8 cellular contexts compared by ENCODE assay signal in genomic region chr2:111454404-111454803, GRCh38.
DNase-seq lines count a peak whose midpoint lies in the region; ATAC-seq and TF ChIP-seq lines count a peak whose summit lies in the region.
"Not testable (repeated sequence)": the region's sequence is repeated elsewhere in the genome, so short reads cannot be mapped to it uniquely, and the experiment has no call there.

No MANE protein-coding gene starts in this region.

- H3K9ac ChIP-seq in H9 (ENCODE audit: extremely low read depth, insufficient read length, low read length); neuronal stem cell (ENCODE audit: low read depth, low read length, poor library complexity): not testable (repeated sequence)

- not testable (repeated sequence) for H3K27ac Mint-ChIP-seq in H9
- H3K27ac Mint-ChIP-seq in MCF 10A (ENCODE audit: low read depth, unreplicated experiment) = peak overlapping the region; percentile 70

- H3K23me2 ChIP-seq in H9 (ENCODE audit: insufficient read length, low read depth, low read length, poor library complexity, severe bottlenecking) = not testable (repeated sequence)

- not testable (repeated sequence) for H3K4me1 ChIP-seq in H9 (ENCODE audit: insufficient read depth, low read length); cardiac muscle cell (ENCODE audit: low read depth); neuronal stem cell (ENCODE audit: control insufficient read depth in 2 of 2, insufficient read depth in 1 of 2, low read depth in 1 of 2, low read length in 2 of 2)

- not testable (repeated sequence) for H2BK12ac ChIP-seq in H9 (ENCODE audit: insufficient read length, low read depth, low read length); neuronal stem cell (ENCODE audit: low read length)

- ATAC-seq in GM18520 (IDR thresholded peaks at IDR 0.05; ENCODE audit: unreplicated experiment) = peak; percentile 73
- ATAC-seq in HG03520 (IDR thresholded peaks at IDR 0.05; ENCODE audit: unreplicated experiment) = peak; percentile 43

- H2BK5ac ChIP-seq in H9 (ENCODE audit: insufficient read length, low read length); neuronal stem cell (ENCODE audit: low read length): not testable (repeated sequence)

- POLR2A ChIA-PET in AG04449 (lab: Yijun Ruan, JAX); MCF 10A (lab: Yijun Ruan, JAX): not testable (repeated sequence)

- H3K4me3 ChIP-seq in AG04449 (ENCODE audit: low read depth, low read length); cardiac muscle cell; neuronal stem cell (ENCODE audit: low read length in 2 of 2): not testable (repeated sequence)

- not testable (repeated sequence) for H3K27ac ChIP-seq in H9 (ENCODE audit: insufficient read length, low read depth, low read length); cardiac muscle cell; neuronal stem cell (replicated peaks; ENCODE audit: low read length)

- H3K14ac ChIP-seq in H9 (ENCODE audit: insufficient read depth, low read length); neuronal stem cell (ENCODE audit: low read length): not testable (repeated sequence)

- H3K4me2 ChIP-seq in H9 (ENCODE audit: insufficient read depth, insufficient read length, low read length); neuronal stem cell (ENCODE audit: insufficient read depth, low read length, poor library complexity, severe bottlenecking): not testable (repeated sequence)

- not testable (repeated sequence) for H3K79me1 ChIP-seq in H9 (ENCODE audit: insufficient read depth, low read depth, low read length, poor library complexity, severe bottlenecking); neuronal stem cell (ENCODE audit: low read depth, low read length)

- not testable (repeated sequence) for H2AFZ ChIP-seq in H9 (ENCODE audit: low read length); neuronal stem cell (ENCODE audit: low read length)

- not testable (repeated sequence) for H3T11ph ChIP-seq in H9 (ENCODE audit: low read length)

- no CpG with 5 or more reads among the region's 1 CpG for WGBS in H9 (ENCODE audit: extremely low coverage, insufficient read length, low lambda C conversion rate)
- no CpG with 5 or more reads among the region's 1 CpG for WGBS in neuronal stem cell (ENCODE audit: extremely low coverage in 2 of 2, insufficient read length in 2 of 2, insufficient replicate concordance in 1 of 2), 2 donors

- not testable (repeated sequence) for H2BK15ac ChIP-seq in H9 (ENCODE audit: low read depth, low read length); neuronal stem cell (ENCODE audit: low read length)

- not testable (repeated sequence) for H3K4ac ChIP-seq in H9 (ENCODE audit: low read depth, low read length); neuronal stem cell (ENCODE audit: low read length)

- CTCF ChIA-PET in AG04449 (lab: Yijun Ruan, JAX); MCF 10A (lab: Yijun Ruan, JAX): not testable (repeated sequence)

- BruUV-seq in MCF 10A (replicated peaks; lab: Mats Ljungman, UMichigan) = not testable (repeated sequence)

- not testable (repeated sequence) for H4K8ac ChIP-seq in H9 (replicated peaks; ENCODE audit: insufficient read length, low read depth, low read length); neuronal stem cell (ENCODE audit: low read depth, low read length)

- not testable (repeated sequence) for H3K27me3 Mint-ChIP-seq in H9 (ENCODE audit: low read depth); MCF 10A (ENCODE audit: insufficient read depth, unreplicated experiment)

- not testable (repeated sequence) for H3K4me3 Mint-ChIP-seq in H9; MCF 10A (ENCODE audit: unreplicated experiment)

- H2BK20ac ChIP-seq in H9 (ENCODE audit: low read depth, low read length, poor library complexity, severe bottlenecking) = not testable (repeated sequence)

- H3K18ac ChIP-seq in H9 (ENCODE audit: insufficient read length, low read depth, low read length); neuronal stem cell (ENCODE audit: low read length): not testable (repeated sequence)

- H3K9me3 Mint-ChIP-seq in H9; MCF 10A (ENCODE audit: unreplicated experiment): not testable (repeated sequence)

- not testable (repeated sequence) for H4K5ac ChIP-seq in H9 (ENCODE audit: insufficient read length, low read depth, low read length)

- not testable (repeated sequence) for H3K56ac ChIP-seq in H9 (ENCODE audit: insufficient read length, low read depth, low read length)

- H3K36me3 Mint-ChIP-seq in H9 (ENCODE audit: insufficient read depth in 1 of 3, low read depth in 3 of 3); MCF 10A (ENCODE audit: insufficient read depth, unreplicated experiment): not testable (repeated sequence)

- peaks cover 18 to 22% of the 10 kb centered on the region in 2 experiments for H3K4me1 Mint-ChIP-seq in H9
- H3K4me1 Mint-ChIP-seq in MCF 10A (ENCODE audit: insufficient read depth, unreplicated experiment) = not testable (repeated sequence)

- peak; percentile 2 for DNase-seq in AG04449 (ENCODE audit: low read depth, low spot score)
- not testable (repeated sequence) for DNase-seq in H9
- DNase-seq in T-helper 1 cell = peak in 3 of 5 donors; percentile 19 to 33 (median 23)
- DNase-seq in MCF 10A (ENCODE audit: unreplicated experiment) = peak; percentile 60
- DNase-seq in cardiac muscle cell (ENCODE audit: low read depth in 1 of 2, low spot score in 1 of 2) = peak; percentile 12 to 89
- DNase-seq in neuronal stem cell (ENCODE audit: low spot score) = peak; percentile 1

- H2AK5ac ChIP-seq in H9 (ENCODE audit: insufficient read length, low read length); neuronal stem cell (ENCODE audit: low read depth, low read length): not testable (repeated sequence)

- H2BK120ac ChIP-seq in H9 (ENCODE audit: low read depth, low read length, poor library complexity, severe bottlenecking); neuronal stem cell (ENCODE audit: low read depth, low read length): not testable (repeated sequence)

- H3K79me2 ChIP-seq in H9 (ENCODE audit: insufficient read depth, low read length) = not testable (repeated sequence)

- H3K23ac ChIP-seq in H9 (ENCODE audit: insufficient read length, low read depth, low read length); neuronal stem cell (ENCODE audit: low read depth, low read length, poor library complexity): not testable (repeated sequence)

- not testable (repeated sequence) for H4K91ac ChIP-seq in H9 (ENCODE audit: insufficient read length, low read depth, low read length); neuronal stem cell (ENCODE audit: low read depth, low read length, poor library complexity)

- not testable (repeated sequence) for H4K20me1 ChIP-seq in H9 (ENCODE audit: control insufficient read depth, insufficient read depth, insufficient read length)

- not testable (repeated sequence) for H3K36me3 ChIP-seq in cardiac muscle cell; neuronal stem cell (replicated peaks in 1 of 2; ENCODE audit: control insufficient read depth in 2 of 2, insufficient read depth in 2 of 2, low read length in 2 of 2)

- not testable (repeated sequence) for H3K27me3 ChIP-seq in H9 (ENCODE audit: insufficient read depth, low read length); cardiac muscle cell; neuronal stem cell (ENCODE audit: control insufficient read depth in 3 of 3, insufficient read depth in 3 of 3, low read depth in 1 of 3, low read length in 3 of 3)

- intact Hi-C loops in MCF 10A (cut with micrococcal nuclease) = not testable (repeated sequence)

- not testable (repeated sequence) for H3K9me3 ChIP-seq in H9 (ENCODE audit: control insufficient read depth, low read depth, low read length); cardiac muscle cell (ENCODE audit: low read depth); neuronal stem cell (replicated peaks in 1 of 2; ENCODE audit: control insufficient read depth in 2 of 2, insufficient read depth in 1 of 2, low read depth in 1 of 2, low read length in 2 of 2)

- not testable (repeated sequence) for TF ChIP-seq CTCF in AG04449 (IDR thresholded peaks at IDR 0.05; ENCODE audit: insufficient read depth, low read length, missing control alignments); cardiac muscle cell (IDR thresholded peaks at IDR 0.05; ENCODE audit: low read depth, low read length)
- TF ChIP-seq CTCF in H9 (conservative IDR thresholded peaks at IDR 0.05) = peak; percentile 40; the same call in 2 of the 3 replicates
- TF ChIP-seq CTCF in MCF 10A (IDR thresholded peaks at IDR 0.05; ENCODE audit: unreplicated experiment) = peak; percentile 25
